ENCODE assay signal across 15 cellular contexts in genomic region chr6:84065718-84066290, GRCh38. TPM values are rescaled to one million over a fixed set of nuclear protein-coding genes. Genes with fewer than 3 reads are reported as not detected.
DNase-seq lines count a peak whose midpoint lies in the region; ATAC-seq and TF ChIP-seq lines count a peak whose summit lies in the region.
"Had no signal": no experiment of that assay in that cellular context is flagged by ENCODE, and none has a peak within 500 bp of the region (broad histone marks: within the 10 kb centered on the region; RNA-seq: fewer than 3 reads in every experiment).

No MANE protein-coding gene starts in this region.

- no peak overlapping the region for H3K4me3 ChIP-seq in thoracic aorta
- H3K4me3 ChIP-seq: GM23338 had no signal

- no peaks in the 10 kb centered on the region for H3K36me3 Mint-ChIP-seq in stimulated activated effector memory CD8-positive, alpha-beta T cell treated with anti-CD3 and anti-CD28 coated beads, Interleukin-12 subunit alpha, Interleukin-12 subunit beta, amount 100 ng/mL, for 72 hours
- H3K36me3 Mint-ChIP-seq in activated T-helper 2 cell treated with anti-CD3 and anti-CD28 coated beads, Interferon-gamma antibody, Interleukin-2, Interleukin-4, amounts not matched to agents 10 μg/mL and 5 μg/mL and 100 μg/mL, durations not matched to agents 14 hours and 24 hours and 36 hours (ENCODE audit: low read depth), result no peaks in the 10 kb centered on the region
- H3K36me3 Mint-ChIP-seq: natural killer cell had no signal

- TF ChIP-seq CTCF in RWPE1 (conservative IDR thresholded peaks at IDR 0.05; ENCODE audit: low read depth) (no peak), thoracic aorta (IDR thresholded peaks at IDR 0.05) (no peak)

- peaks cover 21% of the 10 kb centered on the region for H3K36me3 ChIP-seq in thoracic aorta

- POLR2A ChIA-PET in RWPE1 (lab: Yijun Ruan, JAX; ENCODE audit: low non-redundant PET), result no interaction called here

- peak; percentile 40 for DNase-seq in NCI-H1105 treated with DMSO at 0.1 percent for 48 hours (lab: John Stamatoyannopoulos, UW)
- DNase-seq in NCI-H1105 (lab: John Stamatoyannopoulos, UW), result no peak
- peak; percentile 73 for DNase-seq in RWPE1 (ENCODE audit: low spot score)
- peak; percentile 75 for DNase-seq in fibroblast of peridontal ligament (ENCODE audit: extremely low read depth)
- no peak for DNase-seq in thoracic aorta (ENCODE audit: low spot score)
- DNase-seq in stimulated activated effector memory CD8-positive, alpha-beta T cell treated with anti-CD3 and anti-CD28 coated beads, Interleukin-12 subunit alpha, Interleukin-12 subunit beta, amount 100 ng/mL, for 72 hours (ENCODE audit: low spot score in 2 of 2), result no peak
- no peak for DNase-seq in activated T-helper 2 cell treated with anti-CD3 and anti-CD28 coated beads, Interferon-gamma antibody, Interleukin-2, Interleukin-4, amounts not matched to agents 10 μg/mL and 5 μg/mL and 100 μg/mL, durations not matched to agents 14 hours and 24 hours and 36 hours (ENCODE audit: low spot score)
- DNase-seq: 8988T; activated T-cell treated with anti-CD3 and anti-CD28 coated beads, Interleukin-2, amount 50 U/mL, for 48 hours; MM.1S; natural killer cell had no signal

- H3K9me3 ChIP-seq in thoracic aorta, result no peaks in the 10 kb centered on the region

- peak; percentile 84 for ATAC-seq in thoracic aorta (ENCODE audit: insufficient number of reproducible peaks, low FRiP score, low read depth)
- no peak for ATAC-seq in stimulated activated effector memory CD8-positive, alpha-beta T cell treated with anti-CD3 and anti-CD28 coated beads, Interleukin-12 subunit alpha, Interleukin-12 subunit beta, amount 100 ng/mL, for 72 hours
- ATAC-seq in GM19351 (IDR thresholded peaks at IDR 0.05; ENCODE audit: unreplicated experiment), result no peak
- ATAC-seq: GM23338, natural killer cell had no signal

- no peak overlapping the region for H3K27ac Mint-ChIP-seq in stimulated activated effector memory CD8-positive, alpha-beta T cell treated with anti-CD3 and anti-CD28 coated beads, Interleukin-12 subunit alpha, Interleukin-12 subunit beta, amount 100 ng/mL, for 72 hours
- H3K27ac Mint-ChIP-seq in activated T-helper 2 cell treated with anti-CD3 and anti-CD28 coated beads, Interferon-gamma antibody, Interleukin-2, Interleukin-4, amounts not matched to agents 10 μg/mL and 5 μg/mL and 100 μg/mL, durations not matched to agents 14 hours and 24 hours and 36 hours, result no peak overlapping the region
- H3K27ac Mint-ChIP-seq: GM23338; natural killer cell; stimulated activated naive CD8-positive, alpha-beta T cell treated with anti-CD3 and anti-CD28 coated beads, Interleukin-15, Interleukin-2, amounts not matched to agents 100 ng/mL and 50 ng/mL, for 24 hours had no signal

- no peaks in the 10 kb centered on the region for H3K9me3 Mint-ChIP-seq in stimulated activated effector memory CD8-positive, alpha-beta T cell treated with anti-CD3 and anti-CD28 coated beads, Interleukin-12 subunit alpha, Interleukin-12 subunit beta, amount 100 ng/mL, for 72 hours
- H3K9me3 Mint-ChIP-seq in activated T-helper 2 cell treated with anti-CD3 and anti-CD28 coated beads, Interferon-gamma antibody, Interleukin-2, Interleukin-4, amounts not matched to agents 10 μg/mL and 5 μg/mL and 100 μg/mL, durations not matched to agents 14 hours and 24 hours and 36 hours, result no peaks in the 10 kb centered on the region
- H3K9me3 Mint-ChIP-seq: stimulated activated naive CD8-positive, alpha-beta T cell treated with anti-CD3 and anti-CD28 coated beads, Interleukin-15, Interleukin-2, amounts not matched to agents 100 ng/mL and 50 ng/mL, for 24 hours had no signal

- peaks cover 8 to 35% of the 10 kb centered on the region in 2 donors for H3K4me1 ChIP-seq in thoracic aorta (ENCODE audit: control insufficient read depth in 1 of 2, low read depth in 2 of 2)

- H3K27ac ChIP-seq in RWPE1 (no peak overlapping the region), thoracic aorta (peak overlapping the region in 1 of 2 donors; percentile 46)

- no peaks in the 10 kb centered on the region for H3K27me3 ChIP-seq in thoracic aorta (replicated peaks; ENCODE audit: insufficient read depth)

- CTCF ChIA-PET in RWPE1 (lab: Yijun Ruan, JAX), result interaction anchor here (0.6 kb wide), 1 partner anchor 1091 kb away, joined by 3 read pairs; no protein-coding TSS in a partner anchor

- no peak overlapping the region for H3K4me3 Mint-ChIP-seq in stimulated activated effector memory CD8-positive, alpha-beta T cell treated with anti-CD3 and anti-CD28 coated beads, Interleukin-12 subunit alpha, Interleukin-12 subunit beta, amount 100 ng/mL, for 72 hours
- H3K4me3 Mint-ChIP-seq in activated T-helper 2 cell treated with anti-CD3 and anti-CD28 coated beads, Interferon-gamma antibody, Interleukin-2, Interleukin-4, amounts not matched to agents 10 μg/mL and 5 μg/mL and 100 μg/mL, durations not matched to agents 14 hours and 24 hours and 36 hours (ENCODE audit: low read depth), result no peak overlapping the region
- H3K4me3 Mint-ChIP-seq: GM23338; natural killer cell; stimulated activated naive CD8-positive, alpha-beta T cell treated with anti-CD3 and anti-CD28 coated beads, Interleukin-15, Interleukin-2, amounts not matched to agents 100 ng/mL and 50 ng/mL, for 24 hours had no signal

- H3K27me3 Mint-ChIP-seq in activated T-helper 2 cell treated with anti-CD3 and anti-CD28 coated beads, Interferon-gamma antibody, Interleukin-2, Interleukin-4, amounts not matched to agents 10 μg/mL and 5 μg/mL and 100 μg/mL, durations not matched to agents 14 hours and 24 hours and 36 hours (ENCODE audit: low read depth), result no peaks in the 10 kb centered on the region
- H3K27me3 Mint-ChIP-seq: stimulated activated naive CD8-positive, alpha-beta T cell treated with anti-CD3 and anti-CD28 coated beads, Interleukin-15, Interleukin-2, amounts not matched to agents 100 ng/mL and 50 ng/mL, for 24 hours had no signal

- intact Hi-C loops in activated T-helper 2 cell treated with anti-CD3 and anti-CD28 coated beads, Interferon-gamma antibody, Interleukin-2, Interleukin-4, amounts not matched to agents 10 μg/mL and 5 μg/mL and 100 μg/mL, durations not matched to agents 14 hours and 24 hours and 36 hours (cut with micrococcal nuclease), result no loop called here

- no peaks in the 10 kb centered on the region for H3K4me1 Mint-ChIP-seq in stimulated activated effector memory CD8-positive, alpha-beta T cell treated with anti-CD3 and anti-CD28 coated beads, Interleukin-12 subunit alpha, Interleukin-12 subunit beta, amount 100 ng/mL, for 72 hours
- no peaks in the 10 kb centered on the region for H3K4me1 Mint-ChIP-seq in activated T-helper 2 cell treated with anti-CD3 and anti-CD28 coated beads, Interferon-gamma antibody, Interleukin-2, Interleukin-4, amounts not matched to agents 10 μg/mL and 5 μg/mL and 100 μg/mL, durations not matched to agents 14 hours and 24 hours and 36 hours (ENCODE audit: low read depth)
- H3K4me1 Mint-ChIP-seq: natural killer cell had no signal

RNA-seq across cellular contexts. Expression of gene MRAP2, which starts 32.2 kb away (rescaled TPM):
- 100 to 1,000 TPM in 1 of 2 donors, 10 to 100 TPM in 1; 67.5 to 104 TPM for total RNA-seq in thoracic aorta
- 0.07 TPM in 1 of 2 replicates, not detected in the other for total RNA-seq in activated T-helper 2 cell treated with anti-CD3 and anti-CD28 coated beads, Interferon-gamma antibody, Interleukin-2, Interleukin-4, amounts not matched to agents 10 μg/mL and 5 μg/mL and 100 μg/mL, durations not matched to agents 14 hours and 24 hours and 36 hours
- total RNA-seq: natural killer cell, OCI-LY7 had no signal

Comparison
In these comparisons a context has a peak if more than half of its experiments do, and no peak if none do; other contexts are left out.
1. DNase-seq: peak in NCI-H1105 treated with DMSO at 0.1 percent for 48 hours (single experiment), RWPE1 (single experiment) and fibroblast of peridontal ligament (single experiment); none in NCI-H1105 (single experiment), thoracic aorta (single experiment), stimulated activated effector memory CD8-positive, alpha-beta T cell treated with anti-CD3 and anti-CD28 coated beads, Interleukin-12 subunit alpha, Interleukin-12 subunit beta, amount 100 ng/mL, for 72 hours (0 of 2) and activated T-helper 2 cell treated with anti-CD3 and anti-CD28 coated beads, Interferon-gamma antibody, Interleukin-2, Interleukin-4, amounts not matched to agents 10 μg/mL and 5 μg/mL and 100 μg/mL, durations not matched to agents 14 hours and 24 hours and 36 hours (single experiment).
2. RNA of gene MRAP2, which starts 32.2 kb away (total RNA-seq): 67.5 to 104 TPM in thoracic aorta; 0.07 TPM in activated T-helper 2 cell treated with anti-CD3 and anti-CD28 coated beads, Interferon-gamma antibody, Interleukin-2, Interleukin-4, amounts not matched to agents 10 μg/mL and 5 μg/mL and 100 μg/mL, durations not matched to agents 14 hours and 24 hours and 36 hours; every median in the first group is over 10 times any median in the second.